In the genomic region with DNA sequence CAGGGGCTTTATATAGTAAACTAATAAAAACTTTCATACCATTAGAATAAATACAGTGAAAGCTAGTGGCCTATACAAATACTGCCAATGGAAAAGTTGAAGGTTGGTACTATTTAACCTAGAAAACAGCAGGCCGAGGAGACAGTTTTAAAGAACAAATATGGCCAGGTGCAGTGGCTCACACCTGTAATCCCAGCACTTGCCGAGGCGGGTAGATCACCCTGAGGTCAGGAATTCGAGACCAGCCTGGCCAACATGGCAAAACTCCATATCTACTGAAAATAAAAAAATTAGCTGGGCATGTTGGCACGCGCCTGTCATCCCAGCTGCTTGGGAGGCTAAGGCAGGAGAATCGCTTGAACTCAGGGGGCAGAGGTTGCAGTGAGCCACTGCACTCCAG, we compare ENCODE assay signal across 22 cellular contexts. TPM values are rescaled to one million over a fixed set of nuclear protein-coding genes. Genes with fewer than 3 reads are reported as not detected.
"Had no signal": no experiment of that assay in that cellular context is flagged by ENCODE, and none has a peak within 500 bp of the region (broad histone marks: within the 10 kb centered on the region; RNA-seq: fewer than 3 reads in every experiment).

No MANE protein-coding gene starts in this region.

- FAIRE-seq: endothelial cell of umbilical vein had no signal

- H3K27ac ChIP-seq: hepatocyte, psoas muscle, spleen, tibial artery, upper lobe of left lung, uterus had no signal

- DNase-seq: effector CD4-positive, alpha-beta T cell; endodermal cell; foreskin melanocyte; head of caudate nucleus; left colon; mesendoderm; naive B cell; occipital lobe; psoas muscle; retina; spleen; stimulated activated CD4-positive, alpha-beta T cell treated with anti-CD3 and anti-CD28 coated beads, Interleukin-15, amount 100 ng/mL, for 24 hours; stimulated activated CD4-positive, alpha-beta T cell treated with anti-CD3 and anti-CD28 coated beads, Interleukin-1b, Interleukin-23, amount 100 ng/mL, for 48 hours; stimulated activated CD4-positive, alpha-beta T cell treated with anti-CD3 and anti-CD28 coated beads, Interleukin-4, amount 100 ng/mL, for 24 hours; tibial artery; upper lobe of left lung; uterus had no signal

- H3K9me3 ChIP-seq: psoas muscle, spleen, tibial artery, upper lobe of left lung, uterus had no signal

- H3K4me3 ChIP-seq: hepatocyte, psoas muscle, spleen, tibial artery, upper lobe of left lung, uterus had no signal

- H3K4me1 ChIP-seq: psoas muscle, spleen, tibial artery, upper lobe of left lung, uterus had no signal

- H3K79me2 ChIP-seq: hepatocyte had no signal

- H2AFZ ChIP-seq: hepatocyte had no signal

- H3K27me3 ChIP-seq: hepatocyte, tibial artery, upper lobe of left lung, uterus had no signal

- ATAC-seq: psoas muscle; sciatic nerve; stimulated activated memory B cell treated with anti-CD40 and anti-IgM and Interleukin-4, amounts not matched to agents 10 μg/mL and 1 μg/mL and 100 μg/mL, for 72 hours had no signal

- H3K4me2 ChIP-seq: hepatocyte had no signal

- H3K36me3 ChIP-seq: spleen, tibial artery, upper lobe of left lung, uterus had no signal

RNA-seq across cellular contexts. Expression of a gene that starts 24.8 kb away (rescaled TPM):
- polyA plus RNA-seq: endothelial cell of umbilical vein, esophagus, hepatocyte, psoas muscle, spleen had no signal
